In genomic region chr7:2070151-2070763, GRCh38 we compare ENCODE assay signal across 23 cellular contexts.
DNase-seq lines count a peak whose midpoint lies in the region; ATAC-seq and TF ChIP-seq lines count a peak whose summit lies in the region.
"Had no signal": no experiment of that assay in that cellular context is flagged by ENCODE, and none has a peak within 500 bp of the region (broad histone marks: within the 10 kb centered on the region; RNA-seq: fewer than 3 reads in every experiment).

No MANE protein-coding gene starts in this region.

- no peak for TF ChIP-seq CTCF in DND-41 (IDR thresholded peaks at IDR 0.05; ENCODE audit: borderline replicate concordance, extremely low read depth, low read length, poor library complexity, severe bottlenecking)
- no peak for TF ChIP-seq CTCF in CD4-positive, alpha-beta T cell (IDR thresholded peaks at IDR 0.05)
- no peak for TF ChIP-seq CTCF in vagina (IDR thresholded peaks at IDR 0.05)

- H3K4me3 ChIP-seq in DND-41 (ENCODE audit: low read depth in 1 of 2, low read length in 2 of 2) (no peak overlapping the region), mesenchymal stem cell (ENCODE audit: insufficient read depth in 1 of 2, low read depth in 1 of 2, low read length in 2 of 2) (no peak overlapping the region), vagina (no peak overlapping the region)
- H3K4me3 ChIP-seq: body of pancreas, left lung, skin epidermis had no signal

- H3K18ac ChIP-seq in mesenchymal stem cell (ENCODE audit: low read depth in 1 of 2, low read length in 2 of 2), result no peak overlapping the region

- no peak overlapping the region for H3K23ac ChIP-seq in mesenchymal stem cell (ENCODE audit: low read length in 2 of 2)

- POLR2A ChIA-PET in CD4-positive, alpha-beta T cell (lab: Charles Lee), result no interaction called here

- H3K27ac Mint-ChIP-seq in CD4-positive, alpha-beta T cell, result no peak overlapping the region
- H3K27ac Mint-ChIP-seq: activated naive CD8-positive, alpha-beta T cell treated with anti-CD3 and anti-CD28 coated beads, Interleukin-2, amount 50 U/mL, for 24 hours; CD8-positive, alpha-beta T cell had no signal

- H2BK120ac ChIP-seq in mesenchymal stem cell (ENCODE audit: low read depth, low read length), result no peak overlapping the region

- H3K9me3 Mint-ChIP-seq in CD4-positive, alpha-beta T cell, result no peaks in the 10 kb centered on the region
- H3K9me3 Mint-ChIP-seq: activated naive CD8-positive, alpha-beta T cell treated with anti-CD3 and anti-CD28 coated beads, Interleukin-2, amount 50 U/mL, for 24 hours; CD8-positive, alpha-beta T cell had no signal

- H3K27ac ChIP-seq in DND-41 (ENCODE audit: low read length) (peak overlapping the region; percentile 14; the same call in 1 of the 2 replicates), angular gyrus (ENCODE audit: low read depth, low read length) (peak overlapping the region; percentile 31), mesenchymal stem cell (ENCODE audit: low read length, poor library complexity, severe bottlenecking) (no peak overlapping the region), substantia nigra (ENCODE audit: low read depth, low read length, poor library complexity, severe bottlenecking) (peak overlapping the region; percentile 42), vagina (no peak overlapping the region)
- no peak overlapping the region for H3K27ac ChIP-seq in CD4-positive, alpha-beta T cell (ENCODE audit: low read depth, low read length)
- H3K27ac ChIP-seq: body of pancreas, left lung, skin epidermis had no signal

- H3K9me3 ChIP-seq in DND-41 (ENCODE audit: insufficient read depth, low read length, severe bottlenecking) (no peaks in the 10 kb centered on the region), mesenchymal stem cell (ENCODE audit: control insufficient read depth, low read length) (no peaks in the 10 kb centered on the region), vagina (no peaks in the 10 kb centered on the region)
- no peaks in the 10 kb centered on the region for H3K9me3 ChIP-seq in CD4-positive, alpha-beta T cell (ENCODE audit: control insufficient read depth, low read length)
- H3K9me3 ChIP-seq: body of pancreas, left lung had no signal

- no peak overlapping the region for H2BK5ac ChIP-seq in mesenchymal stem cell (ENCODE audit: low read depth, low read length, poor library complexity, severe bottlenecking)

- no peak overlapping the region for H2BK12ac ChIP-seq in mesenchymal stem cell (ENCODE audit: low read length in 2 of 2)

- H4K91ac ChIP-seq in mesenchymal stem cell (ENCODE audit: low read length), result no peak overlapping the region

- H3K79me2 ChIP-seq in DND-41 (ENCODE audit: insufficient read depth, low read length), result peaks cover 4% of the 10 kb centered on the region

- H3K9ac ChIP-seq in DND-41 (ENCODE audit: low read depth, low read length) (no peak overlapping the region), mesenchymal stem cell (ENCODE audit: low read length) (no peak overlapping the region)

- H3K14ac ChIP-seq in mesenchymal stem cell (ENCODE audit: low read length in 2 of 2), result no peak overlapping the region

- H3K4me1 ChIP-seq in DND-41 (ENCODE audit: insufficient read depth, low read length) (peaks cover 22% of the 10 kb centered on the region), mesenchymal stem cell (ENCODE audit: control insufficient read depth, insufficient read depth, low read depth, low read length) (peaks cover 28% of the 10 kb centered on the region), vagina (no peaks in the 10 kb centered on the region)
- H3K4me1 ChIP-seq: body of pancreas, left lung had no signal

- H4K20me1 ChIP-seq in DND-41 (ENCODE audit: insufficient read depth, low read length), result no peaks in the 10 kb centered on the region

- H2BK15ac ChIP-seq in mesenchymal stem cell (ENCODE audit: low read depth, poor library complexity, severe bottlenecking), result no peak overlapping the region

- H2AK5ac ChIP-seq in mesenchymal stem cell (ENCODE audit: low read length, severe bottlenecking), result peak overlapping the region; percentile 15

- H3K4me2 ChIP-seq in DND-41 (ENCODE audit: insufficient read depth, low read length), result no peak overlapping the region
- H3K4me2 ChIP-seq in mesenchymal stem cell (ENCODE audit: low read length, poor library complexity, severe bottlenecking), result no peak overlapping the region

- TF ChIP-seq POLR2A in vagina (IDR thresholded peaks at IDR 0.05), result no peak

- DNase-seq in DND-41 (no peak), mesenchymal stem cell (no peak), substantia nigra (lab: John Stamatoyannopoulos, UW) (peak in 1 of 49 donors; percentile 2), OCI-M1 (lab: John Stamatoyannopoulos, UW) (no peak), vagina (ENCODE audit: extremely low spot score in 2 of 2) (no peak)
- no peak for DNase-seq in CD4-positive, alpha-beta T cell
- DNase-seq: activated CD4-positive, alpha-beta T cell treated with anti-CD3 and anti-CD28 coated beads for 48 hours; activated CD8-positive, alpha-beta memory T cell treated with anti-CD3 and anti-CD28 coated beads for 24 hours; activated effector memory CD4-positive, alpha-beta T cell treated with anti-CD3 and anti-CD28 coated beads, Interleukin-2, amount 50 U/mL, for 16 hours; activated naive CD8-positive, alpha-beta T cell treated with anti-CD3 and anti-CD28 coated beads, Interleukin-2, amount 50 U/mL, for 24 hours; activated T-cell treated with anti-CD3 and anti-CD28 coated beads, Interleukin-2, amount 50 U/mL, for 1 hour; body of pancreas; CD8-positive, alpha-beta T cell; DMS 273 treated with DMSO at 0.1 percent for 48 hours; effector memory CD4-positive, alpha-beta T cell; erythroblast; foreskin melanocyte; left lung; stimulated activated CD8-positive, alpha-beta memory T cell treated with anti-CD3 and anti-CD28 coated beads, Interleukin-4, amount 100 ng/mL, for 48 hours; trophoblast cell had no signal

- peaks cover 26% of the 10 kb centered on the region for H3K4me1 Mint-ChIP-seq in CD4-positive, alpha-beta T cell (ENCODE audit: low read depth)

- H3K36me3 ChIP-seq in DND-41 (ENCODE audit: insufficient read depth, low read length) (peaks cover 35% of the 10 kb centered on the region), mesenchymal stem cell (ENCODE audit: control insufficient read depth in 1 of 2, insufficient read depth in 2 of 2, low read depth in 1 of 2, low read length in 2 of 2) (peaks cover 17 to 59% of the 10 kb centered on the region in 2 experiments), vagina (no peaks in the 10 kb centered on the region)

- WGBS in mesenchymal stem cell, result 91% methylated on average over 20 of the region's 20 CpGs

- H2AFZ ChIP-seq in DND-41 (ENCODE audit: low read depth, low read length) (no peak overlapping the region), mesenchymal stem cell (ENCODE audit: low read depth, low read length) (no peak overlapping the region)

- H3K27me3 Mint-ChIP-seq in CD4-positive, alpha-beta T cell, result no peaks in the 10 kb centered on the region
- H3K27me3 Mint-ChIP-seq: activated naive CD8-positive, alpha-beta T cell treated with anti-CD3 and anti-CD28 coated beads, Interleukin-2, amount 50 U/mL, for 24 hours had no signal

- CTCF ChIA-PET in CD4-positive, alpha-beta T cell (lab: Charles Lee), result interaction anchor here (1.3 kb wide), 1 partner anchor 16 kb away, joined by 3 read pairs; no protein-coding TSS in a partner anchor

- peaks cover 8% of the 10 kb centered on the region for H3K79me1 ChIP-seq in mesenchymal stem cell (replicated peaks; ENCODE audit: low read length, poor library complexity, severe bottlenecking)

- H3K27me3 ChIP-seq in DND-41 (ENCODE audit: insufficient read depth, low read length, poor library complexity) (no peaks in the 10 kb centered on the region), mesenchymal stem cell (ENCODE audit: control insufficient read depth in 1 of 2, insufficient read depth in 1 of 2, low read length in 2 of 2) (no peaks in the 10 kb centered on the region), vagina (no peaks in the 10 kb centered on the region)
- no peaks in the 10 kb centered on the region for H3K27me3 ChIP-seq in CD4-positive, alpha-beta T cell (ENCODE audit: control insufficient read depth, insufficient read depth, low read length)
- H3K27me3 ChIP-seq: body of pancreas, left lung had no signal

- no peak overlapping the region for H3K4me3 Mint-ChIP-seq in CD4-positive, alpha-beta T cell
- H3K4me3 Mint-ChIP-seq: activated naive CD8-positive, alpha-beta T cell treated with anti-CD3 and anti-CD28 coated beads, Interleukin-2, amount 50 U/mL, for 24 hours; CD8-positive, alpha-beta T cell had no signal

- no peak overlapping the region for H3K4ac ChIP-seq in mesenchymal stem cell (ENCODE audit: low read depth in 1 of 2, low read length in 2 of 2)

- no peak overlapping the region for H4K8ac ChIP-seq in mesenchymal stem cell (ENCODE audit: low read length)

- no peaks in the 10 kb centered on the region for H3K36me3 Mint-ChIP-seq in CD4-positive, alpha-beta T cell (ENCODE audit: low read depth)

- intact Hi-C loops in CD4-positive, alpha-beta T cell (cut with DNase I, micrococcal nuclease), result no loop called here
- intact Hi-C loops in vagina (cut with DNase I), result no loop called here

- ATAC-seq in DND-41 (ENCODE audit: insufficient read depth, low read depth), result no peak
- no peak for ATAC-seq in CD4-positive, alpha-beta T cell (ENCODE audit: poor library complexity)
- ATAC-seq: activated naive CD8-positive, alpha-beta T cell treated with anti-CD3 and anti-CD28 coated beads, Interleukin-2, amount 50 U/mL, for 24 hours; body of pancreas; CD8-positive, alpha-beta T cell; left lung; SK-N-SH treated with all-trans-retinoic acid at 6 μM for 48 hours had no signal

Comparison
In these comparisons a context has a peak if more than half of its experiments do, and no peak if none do; other contexts are left out.
1. H3K27ac ChIP-seq: peak in DND-41 (single experiment), angular gyrus (single experiment) and substantia nigra (single experiment); none in mesenchymal stem cell (single experiment), CD4-positive, alpha-beta T cell (single experiment) and vagina (single experiment).